9 cellular contexts compared by ENCODE assay signal in genomic region chr3:196207159-196207832, GRCh38. TPM values are rescaled to one million over a fixed set of nuclear protein-coding genes. Genes with fewer than 3 reads are reported as not detected.
A peak's percentile ranks its signal among the peaks of the same experiment; 100 is the strongest.
DNase-seq lines count a peak whose midpoint lies in the region; ATAC-seq, FAIRE-seq and TF ChIP-seq lines count a peak whose summit lies in the region.
"Had no signal": no experiment of that assay in that cellular context is flagged by ENCODE, and none has a peak within 500 bp of the region (broad histone marks: within the 10 kb centered on the region; RNA-seq: fewer than 3 reads in every experiment).

No MANE protein-coding gene starts in this region.

- H3K9me3 ChIP-seq in astrocyte (ENCODE audit: insufficient read depth, low read depth, low read length) = no peaks in the 10 kb centered on the region
- no peaks in the 10 kb centered on the region for H3K9me3 ChIP-seq in transverse colon

- H3K4me2 ChIP-seq in astrocyte (ENCODE audit: low read length) = peak overlapping the region; percentile 82

- H3K36me3 Mint-ChIP-seq in astrocyte (ENCODE audit: low read depth, unreplicated experiment) (peaks cover 5% of the 10 kb centered on the region), immature natural killer cell (no peaks in the 10 kb centered on the region)

- TF ChIP-seq CTCF in astrocyte (IDR thresholded peaks at IDR 0.05; ENCODE audit: insufficient read depth, low read depth, low read length) (no peak), transverse colon (IDR thresholded peaks at IDR 0.05) (no peak)

- no peak for TF ChIP-seq EP300 in transverse colon (IDR thresholded peaks at IDR 0.05; ENCODE audit: low read depth)

- H4K20me1 ChIP-seq in astrocyte (ENCODE audit: insufficient read depth, low read length) = no peaks in the 10 kb centered on the region

- H3K4me3 ChIP-seq in astrocyte (ENCODE audit: insufficient read depth, low read depth, low read length) (no peak overlapping the region), transverse colon (peak overlapping the region in 3 of 4 donors; percentile 30 to 63 (median 38))

- no peak overlapping the region for H3K27ac Mint-ChIP-seq in astrocyte (ENCODE audit: unreplicated experiment)
- peak overlapping the region in 2 of 6 donors; percentile 30 to 62 for H3K27ac Mint-ChIP-seq in immature natural killer cell

- H3K9ac ChIP-seq in astrocyte (ENCODE audit: low read length) = no peak overlapping the region

- H3K27me3 Mint-ChIP-seq in astrocyte (ENCODE audit: low read depth, unreplicated experiment) = peaks cover 29% of the 10 kb centered on the region
- peaks cover 2 to 7% (median 4%) of the 10 kb centered on the region in 3 donors for H3K27me3 Mint-ChIP-seq in immature natural killer cell (ENCODE audit: low read depth in 3 of 3)

- H3K79me2 ChIP-seq in astrocyte (ENCODE audit: insufficient read depth, low read length) = no peaks in the 10 kb centered on the region

- H3K27ac ChIP-seq in astrocyte (ENCODE audit: low read depth, low read length) (no peak overlapping the region), transverse colon (no peak overlapping the region)

- DNase-seq in activated gamma-delta T cell (lab: John Stamatoyannopoulos, UW) = peak; percentile 38
- no peak for DNase-seq in activated gamma-delta T cell treated with Interleukin-2 at 50 U/mL for 16 hours
- no peak for DNase-seq in astrocyte (ENCODE audit: low read depth)
- peak; percentile 25 to 26 (median 26) for DNase-seq in immature natural killer cell
- DNase-seq in transverse colon = no peak
- no peak for DNase-seq in NCI-H1092 (lab: John Stamatoyannopoulos, UW)
- no peak for DNase-seq in Kasumi-1 (lab: John Stamatoyannopoulos, UW)

- H3K4me3 Mint-ChIP-seq in astrocyte (ENCODE audit: unreplicated experiment) = no peak overlapping the region
- H3K4me3 Mint-ChIP-seq in immature natural killer cell = peak overlapping the region; percentile 72 to 87 (median 80)

- in situ Hi-C loops in transverse colon (cut with MboI; ENCODE audit: low pct_ligation_motif_present in 1 of 4, low pct_unique_long_range_greater_than_20kb in 1 of 4, low sequenced_read_pairs in 3 of 4) = loop anchor here in 1 of 4 donors (25.0 kb wide), 1 partner anchor 470 kb away; no protein-coding TSS in a partner anchor

- peaks cover 4% of the 10 kb centered on the region for H3K27me3 ChIP-seq in astrocyte (ENCODE audit: insufficient read depth, low read length)
- no peaks in the 10 kb centered on the region for H3K27me3 ChIP-seq in transverse colon

- H3K4me1 Mint-ChIP-seq in astrocyte (ENCODE audit: low read depth, unreplicated experiment) (no peaks in the 10 kb centered on the region), immature natural killer cell (peaks cover 11 to 13% of the 10 kb centered on the region in 2 donors)

- H3K4me1 ChIP-seq in astrocyte (ENCODE audit: insufficient read depth, low read length) = peaks cover 4% of the 10 kb centered on the region
- peaks cover 0 to 10% (median 9%) of the 10 kb centered on the region in 4 donors for H3K4me1 ChIP-seq in transverse colon

- H3K36me3 ChIP-seq in astrocyte (ENCODE audit: insufficient read depth, low read length) (no peaks in the 10 kb centered on the region), transverse colon (no peaks in the 10 kb centered on the region)

- no peak for ATAC-seq in HG02588 (IDR thresholded peaks at IDR 0.05; ENCODE audit: unreplicated experiment)

- TF ChIP-seq POLR2A in transverse colon (IDR thresholded peaks at IDR 0.05) = no peak

- no peak for FAIRE-seq in astrocyte (lab: Jason Lieb, UNC)

- intact Hi-C loops in transverse colon (cut with DNase I; ENCODE audit: low total_unique reads) = no loop called here

- H3K9me3 Mint-ChIP-seq in astrocyte (ENCODE audit: unreplicated experiment) (peaks cover 4% of the 10 kb centered on the region), immature natural killer cell (no peaks in the 10 kb centered on the region)

- 45% methylated on average over 16 of the region's 70 CpGs; no CpG with 5 or more reads in 1 of the 2 donors for WGBS in transverse colon (ENCODE audit: low coverage in 1 of 2), 2 donors

- peak overlapping the region; percentile 56 for H2AFZ ChIP-seq in astrocyte (ENCODE audit: low read depth, low read length)

RNA-seq across cellular contexts. Expression of gene ZDHHC19, which starts 3.9 kb away (rescaled TPM):
- total RNA-seq in astrocyte (0.41 TPM in 1 of 2 replicates, not detected in the other), transverse colon (not detected)
- not detected for polyA plus RNA-seq in immature natural killer cell
- total RNA-seq: LHCN-M2 had no signal

RNA-seq across cellular contexts. Expression of gene SLC51A, which starts 9.0 kb away (rescaled TPM):
- total RNA-seq in astrocyte (not detected in 2 replicates), transverse colon (100 to 1,000 TPM in 1 of 4 donors, 10 to 100 TPM in 2, 1 to 10 TPM in 1; 7.2 to 123 (median 40.5) TPM)
- 1 to 10 TPM in 1 of 3 donors, under 1 TPM in 1, not detected in 1; 0.62 to 1.6 TPM for polyA plus RNA-seq in immature natural killer cell
- total RNA-seq: LHCN-M2 had no signal

Comparison
In these comparisons a context has a peak if more than half of its experiments do, and no peak if none do; other contexts are left out.
1. DNase-seq: peak in activated gamma-delta T cell (single experiment) and immature natural killer cell (3 of 3); none in activated gamma-delta T cell treated with Interleukin-2 at 50 U/mL for 16 hours (single experiment), astrocyte (single experiment), transverse colon (single experiment), NCI-H1092 (single experiment) and Kasumi-1 (0 of 2).